Comparison of ENCODE assay signal across 1 cellular context in genomic region chr20:37327748-37328147, GRCh38.
TF ChIP-seq lines count a peak whose summit lies in the region.

No MANE protein-coding gene starts in this region.

TF ChIP-seq in K562, 482 proteins besides CTCF, POLR2A, EP300 and RAD21:
- TF ChIP-seq, protein P1, sequence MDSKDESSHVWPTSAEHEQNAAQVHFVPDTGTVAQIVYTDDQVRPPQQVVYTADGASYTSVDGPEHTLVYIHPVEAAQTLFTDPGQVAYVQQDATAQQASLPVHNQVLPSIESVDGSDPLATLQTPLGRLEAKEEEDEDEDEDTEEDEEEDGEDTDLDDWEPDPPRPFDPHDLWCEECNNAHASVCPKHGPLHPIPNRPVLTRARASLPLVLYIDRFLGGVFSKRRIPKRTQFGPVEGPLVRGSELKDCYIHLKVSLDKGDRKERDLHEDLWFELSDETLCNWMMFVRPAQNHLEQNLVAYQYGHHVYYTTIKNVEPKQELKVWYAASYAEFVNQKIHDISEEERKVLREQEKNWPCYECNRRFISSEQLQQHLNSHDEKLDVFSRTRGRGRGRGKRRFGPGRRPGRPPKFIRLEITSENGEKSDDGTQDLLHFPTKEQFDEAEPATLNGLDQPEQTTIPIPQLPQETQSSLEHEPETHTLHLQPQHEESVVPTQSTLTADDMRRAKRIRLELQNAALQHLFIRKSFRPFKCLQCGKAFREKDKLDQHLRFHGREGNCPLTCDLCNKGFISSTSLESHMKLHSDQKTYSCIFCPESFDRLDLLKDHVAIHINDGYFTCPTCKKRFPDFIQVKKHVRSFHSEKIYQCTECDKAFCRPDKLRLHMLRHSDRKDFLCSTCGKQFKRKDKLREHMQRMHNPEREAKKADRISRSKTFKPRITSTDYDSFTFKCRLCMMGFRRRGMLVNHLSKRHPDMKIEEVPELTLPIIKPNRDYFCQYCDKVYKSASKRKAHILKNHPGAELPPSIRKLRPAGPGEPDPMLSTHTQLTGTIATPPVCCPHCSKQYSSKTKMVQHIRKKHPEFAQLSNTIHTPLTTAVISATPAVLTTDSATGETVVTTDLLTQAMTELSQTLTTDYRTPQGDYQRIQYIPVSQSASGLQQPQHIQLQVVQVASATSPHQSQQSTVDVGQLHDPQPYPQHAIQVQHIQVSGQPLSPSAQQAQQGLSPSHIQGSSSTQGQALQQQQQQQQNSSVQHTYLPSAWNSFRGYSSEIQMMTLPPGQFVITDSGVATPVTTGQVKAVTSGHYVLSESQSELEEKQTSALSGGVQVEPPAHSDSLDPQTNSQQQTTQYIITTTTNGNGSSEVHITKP (IDR thresholded peaks at IDR 0.05; ENCODE audit: partially characterized antibody): peak; percentile 70
- TF ChIP-seq PCBP1 (IDR thresholded peaks at IDR 0.05; ENCODE audit: low read depth, low read length, poor library complexity, severe bottlenecking): no peak
